In the genomic region with DNA sequence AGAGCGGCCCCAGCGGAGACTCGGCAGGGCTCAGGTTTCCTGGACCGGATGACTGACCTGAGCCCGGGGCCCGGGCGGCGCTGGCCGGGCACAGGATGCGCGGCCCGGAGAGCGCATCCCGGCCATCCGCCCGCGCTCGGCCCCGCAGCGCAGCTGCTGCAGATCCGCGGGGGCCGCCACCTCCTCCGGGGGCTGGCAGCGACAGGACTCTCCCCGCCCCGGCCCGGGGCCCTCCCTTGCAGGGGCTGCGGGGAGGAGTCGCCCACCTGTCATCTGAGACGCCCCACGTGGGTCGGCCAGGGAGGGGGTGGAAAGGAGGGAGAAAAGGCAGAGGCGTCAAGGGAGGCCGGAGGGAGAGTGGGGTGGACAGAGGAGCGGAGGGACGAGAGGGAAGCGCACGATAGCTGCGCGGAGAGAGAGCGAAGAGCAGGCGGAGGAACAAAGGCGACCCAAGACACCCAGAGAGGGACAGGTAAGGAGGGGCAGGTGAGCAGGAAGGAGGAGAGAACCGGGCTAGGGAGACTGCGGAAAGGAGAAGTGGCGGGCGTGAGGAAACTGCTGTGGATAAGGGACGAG, we compare ENCODE assay signal across 1 cellular context.
TF ChIP-seq lines count a peak whose summit lies in the region.

No MANE protein-coding gene starts in this region.

TF ChIP-seq in HEK293, 187 proteins besides CTCF, POLR2A, EP300 and RAD21 (continued from another document and continues in another):
- TF ChIP-seq, protein P1, sequence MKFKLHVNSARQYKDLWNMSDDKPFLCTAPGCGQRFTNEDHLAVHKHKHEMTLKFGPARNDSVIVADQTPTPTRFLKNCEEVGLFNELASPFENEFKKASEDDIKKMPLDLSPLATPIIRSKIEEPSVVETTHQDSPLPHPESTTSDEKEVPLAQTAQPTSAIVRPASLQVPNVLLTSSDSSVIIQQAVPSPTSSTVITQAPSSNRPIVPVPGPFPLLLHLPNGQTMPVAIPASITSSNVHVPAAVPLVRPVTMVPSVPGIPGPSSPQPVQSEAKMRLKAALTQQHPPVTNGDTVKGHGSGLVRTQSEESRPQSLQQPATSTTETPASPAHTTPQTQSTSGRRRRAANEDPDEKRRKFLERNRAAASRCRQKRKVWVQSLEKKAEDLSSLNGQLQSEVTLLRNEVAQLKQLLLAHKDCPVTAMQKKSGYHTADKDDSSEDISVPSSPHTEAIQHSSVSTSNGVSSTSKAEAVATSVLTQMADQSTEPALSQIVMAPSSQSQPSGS (tag by site-specific recombination; IDR thresholded peaks at IDR 0.05; ENCODE audit: low read depth) = peak; percentile 72; the same call in 1 of the 2 replicates
- TF ChIP-seq ZSCAN16 (tag by site-specific recombination; IDR thresholded peaks at IDR 0.05) (no peak), ZNF114 (tag by site-specific recombination; IDR thresholded peaks at IDR 0.05) (no peak), BCL11A (tag by site-specific recombination; IDR thresholded peaks at IDR 0.05; ENCODE audit: low read depth) (peak; percentile 88), ZNF398 (tag by site-specific recombination; IDR thresholded peaks at IDR 0.05) (peak; percentile 99), KLF7 (tag by site-specific recombination; IDR thresholded peaks at IDR 0.05; ENCODE audit: borderline replicate concordance) (peak; percentile 81), SCRT2 (tag by site-specific recombination; IDR thresholded peaks at IDR 0.05) (peak; percentile 97; the same call in 1 of the 2 replicates), GLIS1 (tag by site-specific recombination; IDR thresholded peaks at IDR 0.05) (peak; percentile 92), ZNF133 (tag by site-specific recombination; IDR thresholded peaks at IDR 0.05) (peak; percentile 57; the same call in 1 of the 2 replicates), ZNF518A (tag by site-specific recombination; conservative IDR thresholded peaks at IDR 0.05; ENCODE audit: low read depth) (peak; percentile 29; the same call in 1 of the 2 replicates), ZNF146 (tag by site-specific recombination; IDR thresholded peaks at IDR 0.05) (peak; percentile 45), ZNF791 (tag by site-specific recombination; IDR thresholded peaks at IDR 0.05) (no peak), ZNF501 (tag by site-specific recombination; IDR thresholded peaks at IDR 0.05) (peak; percentile 96), GLIS2 (tag by site-specific recombination; IDR thresholded peaks at IDR 0.05) (peak; percentile 96), ZNF157 (tag by site-specific recombination; IDR thresholded peaks at IDR 0.05) (no peak; the same call in 1 of the 2 replicates), ZNF2 (tag by site-specific recombination; IDR thresholded peaks at IDR 0.05) (peak; percentile 98), ZNF19 (tag by site-specific recombination; IDR thresholded peaks at IDR 0.05; ENCODE audit: low read depth) (no peak), ZBTB21 (tag by site-specific recombination; IDR thresholded peaks at IDR 0.05) (peak; percentile 84; the same call in 1 of the 2 replicates), ZNF660 (tag by site-specific recombination; IDR thresholded peaks at IDR 0.05) (peak; percentile 89), ZNF391 (tag by site-specific recombination; IDR thresholded peaks at IDR 0.05; ENCODE audit: borderline replicate concordance, low read depth) (peak; percentile 90; the same call in 1 of the 2 replicates), ZSCAN4 (tag by site-specific recombination; IDR thresholded peaks at IDR 0.05) (peak; percentile 48), HOXA7 (CRISPR knock-in tag; IDR thresholded peaks at IDR 0.05; ENCODE audit: borderline replicate concordance) (no peak), ZNF16 (tag by site-specific recombination; IDR thresholded peaks at IDR 0.05; ENCODE audit: low read depth) (0 out of 2 replicates have a peak, but pooled peaks have one; percentile 26), BCL11B (tag by site-specific recombination; IDR thresholded peaks at IDR 0.05; ENCODE audit: low read depth) (peak; percentile 90), GFI1B (tag by site-specific recombination; IDR thresholded peaks at IDR 0.05) (peak; percentile 73; the same call in 1 of the 2 replicates), ZNF704 (tag by site-specific recombination; IDR thresholded peaks at IDR 0.05) (no peak), ZNF423 (tag by site-specific recombination; IDR thresholded peaks at IDR 0.05) (peak; percentile 46; the same call in 1 of the 2 replicates), ZNF677 (tag by site-specific recombination; IDR thresholded peaks at IDR 0.05) (no peak)
- TF ChIP-seq, protein P2, sequence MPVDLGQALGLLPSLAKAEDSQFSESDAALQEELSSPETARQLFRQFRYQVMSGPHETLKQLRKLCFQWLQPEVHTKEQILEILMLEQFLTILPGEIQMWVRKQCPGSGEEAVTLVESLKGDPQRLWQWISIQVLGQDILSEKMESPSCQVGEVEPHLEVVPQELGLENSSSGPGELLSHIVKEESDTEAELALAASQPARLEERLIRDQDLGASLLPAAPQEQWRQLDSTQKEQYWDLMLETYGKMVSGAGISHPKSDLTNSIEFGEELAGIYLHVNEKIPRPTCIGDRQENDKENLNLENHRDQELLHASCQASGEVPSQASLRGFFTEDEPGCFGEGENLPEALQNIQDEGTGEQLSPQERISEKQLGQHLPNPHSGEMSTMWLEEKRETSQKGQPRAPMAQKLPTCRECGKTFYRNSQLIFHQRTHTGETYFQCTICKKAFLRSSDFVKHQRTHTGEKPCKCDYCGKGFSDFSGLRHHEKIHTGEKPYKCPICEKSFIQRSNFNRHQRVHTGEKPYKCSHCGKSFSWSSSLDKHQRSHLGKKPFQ (tag by site-specific recombination; IDR thresholded peaks at IDR 0.05) = peak; percentile 56; the same call in 1 of the 2 replicates
- TF ChIP-seq, protein P3, sequence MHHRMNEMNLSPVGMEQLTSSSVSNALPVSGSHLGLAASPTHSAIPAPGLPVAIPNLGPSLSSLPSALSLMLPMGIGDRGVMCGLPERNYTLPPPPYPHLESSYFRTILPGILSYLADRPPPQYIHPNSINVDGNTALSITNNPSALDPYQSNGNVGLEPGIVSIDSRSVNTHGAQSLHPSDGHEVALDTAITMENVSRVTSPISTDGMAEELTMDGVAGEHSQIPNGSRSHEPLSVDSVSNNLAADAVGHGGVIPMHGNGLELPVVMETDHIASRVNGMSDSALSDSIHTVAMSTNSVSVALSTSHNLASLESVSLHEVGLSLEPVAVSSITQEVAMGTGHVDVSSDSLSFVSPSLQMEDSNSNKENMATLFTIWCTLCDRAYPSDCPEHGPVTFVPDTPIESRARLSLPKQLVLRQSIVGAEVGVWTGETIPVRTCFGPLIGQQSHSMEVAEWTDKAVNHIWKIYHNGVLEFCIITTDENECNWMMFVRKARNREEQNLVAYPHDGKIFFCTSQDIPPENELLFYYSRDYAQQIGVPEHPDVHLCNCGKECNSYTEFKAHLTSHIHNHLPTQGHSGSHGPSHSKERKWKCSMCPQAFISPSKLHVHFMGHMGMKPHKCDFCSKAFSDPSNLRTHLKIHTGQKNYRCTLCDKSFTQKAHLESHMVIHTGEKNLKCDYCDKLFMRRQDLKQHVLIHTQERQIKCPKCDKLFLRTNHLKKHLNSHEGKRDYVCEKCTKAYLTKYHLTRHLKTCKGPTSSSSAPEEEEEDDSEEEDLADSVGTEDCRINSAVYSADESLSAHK (tag by site-specific recombination; IDR thresholded peaks at IDR 0.05) = peak; percentile 79; the same call in 1 of the 2 replicates
- TF ChIP-seq, protein P4, sequence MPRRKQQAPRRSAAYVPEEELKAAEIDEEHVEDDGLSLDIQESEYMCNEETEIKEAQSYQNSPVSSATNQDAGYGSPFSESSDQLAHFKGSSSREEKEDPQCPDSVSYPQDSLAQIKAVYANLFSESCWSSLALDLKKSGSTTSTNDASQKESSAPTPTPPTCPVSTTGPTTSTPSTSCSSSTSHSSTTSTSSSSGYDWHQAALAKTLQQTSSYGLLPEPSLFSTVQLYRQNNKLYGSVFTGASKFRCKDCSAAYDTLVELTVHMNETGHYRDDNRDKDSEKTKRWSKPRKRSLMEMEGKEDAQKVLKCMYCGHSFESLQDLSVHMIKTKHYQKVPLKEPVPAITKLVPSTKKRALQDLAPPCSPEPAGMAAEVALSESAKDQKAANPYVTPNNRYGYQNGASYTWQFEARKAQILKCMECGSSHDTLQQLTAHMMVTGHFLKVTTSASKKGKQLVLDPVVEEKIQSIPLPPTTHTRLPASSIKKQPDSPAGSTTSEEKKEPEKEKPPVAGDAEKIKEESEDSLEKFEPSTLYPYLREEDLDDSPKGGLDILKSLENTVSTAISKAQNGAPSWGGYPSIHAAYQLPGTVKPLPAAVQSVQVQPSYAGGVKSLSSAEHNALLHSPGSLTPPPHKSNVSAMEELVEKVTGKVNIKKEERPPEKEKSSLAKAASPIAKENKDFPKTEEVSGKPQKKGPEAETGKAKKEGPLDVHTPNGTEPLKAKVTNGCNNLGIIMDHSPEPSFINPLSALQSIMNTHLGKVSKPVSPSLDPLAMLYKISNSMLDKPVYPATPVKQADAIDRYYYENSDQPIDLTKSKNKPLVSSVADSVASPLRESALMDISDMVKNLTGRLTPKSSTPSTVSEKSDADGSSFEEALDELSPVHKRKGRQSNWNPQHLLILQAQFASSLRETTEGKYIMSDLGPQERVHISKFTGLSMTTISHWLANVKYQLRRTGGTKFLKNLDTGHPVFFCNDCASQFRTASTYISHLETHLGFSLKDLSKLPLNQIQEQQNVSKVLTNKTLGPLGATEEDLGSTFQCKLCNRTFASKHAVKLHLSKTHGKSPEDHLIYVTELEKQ (tag by site-specific recombination; IDR thresholded peaks at IDR 0.05; ENCODE audit: borderline replicate concordance) = peak; percentile 87; the same call in 1 of the 2 replicates
